In the genomic region with DNA sequence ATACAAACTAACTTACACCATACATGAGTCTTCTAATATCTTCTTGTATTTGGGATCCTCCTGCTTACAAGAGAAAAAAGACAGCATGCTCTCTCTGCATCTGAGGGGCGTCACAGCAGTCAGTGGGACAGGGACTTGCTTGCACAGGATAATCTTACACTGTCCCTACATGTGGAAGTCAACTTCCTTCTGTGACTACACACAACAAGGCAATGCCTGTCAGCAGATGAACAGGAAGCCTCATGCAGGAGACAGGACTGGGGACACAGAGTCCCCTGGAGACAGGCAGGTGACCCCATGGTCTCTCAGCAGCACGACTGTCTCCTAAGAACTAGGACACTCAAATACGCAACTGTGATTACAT, we compare ENCODE assay signal across 8 cellular contexts. TPM values are rescaled to one million over a fixed set of nuclear protein-coding genes. Genes with fewer than 3 reads are reported as not detected.
A peak's percentile ranks its signal among the peaks of the same experiment; 100 is the strongest.
DNase-seq lines count a peak whose midpoint lies in the region; ATAC-seq and TF ChIP-seq lines count a peak whose summit lies in the region.

No MANE protein-coding gene starts in this region.

- ATAC-seq in SK-N-SH treated with all-trans-retinoic acid at 6 μM for 48 hours: peak; percentile 33
- ATAC-seq in GM18907 (IDR thresholded peaks at IDR 0.05; ENCODE audit: unreplicated experiment): no peak
- ATAC-seq in HG03045 (IDR thresholded peaks at IDR 0.05; ENCODE audit: unreplicated experiment): no peak
- ATAC-seq in HG03439 (IDR thresholded peaks at IDR 0.05; ENCODE audit: unreplicated experiment): no peak

- no peaks in the 10 kb centered on the region for H3K27me3 ChIP-seq in esophagus squamous epithelium

- H3K27me3 Mint-ChIP-seq in osteocyte (ENCODE audit: unreplicated experiment): no peaks in the 10 kb centered on the region

- peak overlapping the region in 1 of 4 donors; percentile 33 for H3K4me3 ChIP-seq in esophagus squamous epithelium

- H3K4me3 Mint-ChIP-seq in osteocyte (ENCODE audit: unreplicated experiment): peak overlapping the region; percentile 64

- peak overlapping the region; percentile 88 for H3K27ac Mint-ChIP-seq in osteocyte (ENCODE audit: unreplicated experiment)

- DNase-seq in DMS53 treated with DMSO at 0.1 percent for 48 hours (lab: John Stamatoyannopoulos, UW; ENCODE audit: unreplicated experiment): peak; percentile 40
- no peak for DNase-seq in esophagus squamous epithelium (lab: John Stamatoyannopoulos, UW)
- no peak for DNase-seq in osteocyte (ENCODE audit: extremely low spot score, unreplicated experiment)
- DNase-seq in NCI-H510A treated with DMSO at 0.1 percent for 48 hours (lab: John Stamatoyannopoulos, UW): no peak

- H3K4me1 Mint-ChIP-seq in osteocyte (ENCODE audit: unreplicated experiment): peaks cover 67% of the 10 kb centered on the region

- H3K4me1 ChIP-seq in esophagus squamous epithelium: peaks cover 28 to 76% (median 39%) of the 10 kb centered on the region in 3 donors

- intact Hi-C loops in esophagus squamous epithelium (cut with DNase I): no loop called here

- WGBS in esophagus squamous epithelium, 2 donors: 17 to 32% methylated on average over 3 of the region's 3 CpGs

- no peak for TF ChIP-seq CTCF in esophagus squamous epithelium (IDR thresholded peaks at IDR 0.05)
- TF ChIP-seq CTCF in osteocyte (IDR thresholded peaks at IDR 0.05): no peak

- H3K27ac ChIP-seq in esophagus squamous epithelium: peak overlapping the region in 3 of 4 donors; percentile 22 to 70 (median 69)

- H3K9me3 Mint-ChIP-seq in osteocyte (ENCODE audit: unreplicated experiment): peaks cover 6% of the 10 kb centered on the region

- no peak for TF ChIP-seq POLR2A in esophagus squamous epithelium (IDR thresholded peaks at IDR 0.05)

- H3K36me3 Mint-ChIP-seq in osteocyte (ENCODE audit: unreplicated experiment): peaks cover 6% of the 10 kb centered on the region

- H3K9me3 ChIP-seq in esophagus squamous epithelium: no peaks in the 10 kb centered on the region

- H3K36me3 ChIP-seq in esophagus squamous epithelium: peaks cover 0 to 4% (median 0%) of the 10 kb centered on the region in 3 donors

TF ChIP-seq in SK-N-SH treated with all-trans-retinoic acid at 6 μM for 48 hours, 23 proteins besides CTCF, POLR2A, EP300 and RAD21:
- TF ChIP-seq ZFP3 (CRISPR knock-in tag; IDR thresholded peaks at IDR 0.05) (no peak; the same call in 1 of the 2 replicates), BACH2 (CRISPR knock-in tag; IDR thresholded peaks at IDR 0.05; ENCODE audit: borderline replicate concordance) (no peak), SNAI2 (CRISPR knock-in tag; IDR thresholded peaks at IDR 0.05) (no peak), ZNF565 (CRISPR knock-in tag; conservative IDR thresholded peaks at IDR 0.05; ENCODE audit: low read depth) (no peak), TCF4 (CRISPR knock-in tag; IDR thresholded peaks at IDR 0.05; ENCODE audit: borderline replicate concordance) (no peak), GLIS3 (CRISPR knock-in tag; IDR thresholded peaks at IDR 0.05) (no peak), CSDC2 (CRISPR knock-in tag; IDR thresholded peaks at IDR 0.05) (no peak), TOX (CRISPR knock-in tag; IDR thresholded peaks at IDR 0.05; ENCODE audit: borderline replicate concordance) (no peak)
- TF ChIP-seq, protein P1, sequence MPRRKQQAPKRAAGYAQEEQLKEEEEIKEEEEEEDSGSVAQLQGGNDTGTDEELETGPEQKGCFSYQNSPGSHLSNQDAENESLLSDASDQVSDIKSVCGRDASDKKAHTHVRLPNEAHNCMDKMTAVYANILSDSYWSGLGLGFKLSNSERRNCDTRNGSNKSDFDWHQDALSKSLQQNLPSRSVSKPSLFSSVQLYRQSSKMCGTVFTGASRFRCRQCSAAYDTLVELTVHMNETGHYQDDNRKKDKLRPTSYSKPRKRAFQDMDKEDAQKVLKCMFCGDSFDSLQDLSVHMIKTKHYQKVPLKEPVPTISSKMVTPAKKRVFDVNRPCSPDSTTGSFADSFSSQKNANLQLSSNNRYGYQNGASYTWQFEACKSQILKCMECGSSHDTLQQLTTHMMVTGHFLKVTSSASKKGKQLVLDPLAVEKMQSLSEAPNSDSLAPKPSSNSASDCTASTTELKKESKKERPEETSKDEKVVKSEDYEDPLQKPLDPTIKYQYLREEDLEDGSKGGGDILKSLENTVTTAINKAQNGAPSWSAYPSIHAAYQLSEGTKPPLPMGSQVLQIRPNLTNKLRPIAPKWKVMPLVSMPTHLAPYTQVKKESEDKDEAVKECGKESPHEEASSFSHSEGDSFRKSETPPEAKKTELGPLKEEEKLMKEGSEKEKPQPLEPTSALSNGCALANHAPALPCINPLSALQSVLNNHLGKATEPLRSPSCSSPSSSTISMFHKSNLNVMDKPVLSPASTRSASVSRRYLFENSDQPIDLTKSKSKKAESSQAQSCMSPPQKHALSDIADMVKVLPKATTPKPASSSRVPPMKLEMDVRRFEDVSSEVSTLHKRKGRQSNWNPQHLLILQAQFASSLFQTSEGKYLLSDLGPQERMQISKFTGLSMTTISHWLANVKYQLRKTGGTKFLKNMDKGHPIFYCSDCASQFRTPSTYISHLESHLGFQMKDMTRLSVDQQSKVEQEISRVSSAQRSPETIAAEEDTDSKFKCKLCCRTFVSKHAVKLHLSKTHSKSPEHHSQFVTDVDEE (CRISPR knock-in tag; IDR thresholded peaks at IDR 0.05): no peak
- TF ChIP-seq, protein P2, sequence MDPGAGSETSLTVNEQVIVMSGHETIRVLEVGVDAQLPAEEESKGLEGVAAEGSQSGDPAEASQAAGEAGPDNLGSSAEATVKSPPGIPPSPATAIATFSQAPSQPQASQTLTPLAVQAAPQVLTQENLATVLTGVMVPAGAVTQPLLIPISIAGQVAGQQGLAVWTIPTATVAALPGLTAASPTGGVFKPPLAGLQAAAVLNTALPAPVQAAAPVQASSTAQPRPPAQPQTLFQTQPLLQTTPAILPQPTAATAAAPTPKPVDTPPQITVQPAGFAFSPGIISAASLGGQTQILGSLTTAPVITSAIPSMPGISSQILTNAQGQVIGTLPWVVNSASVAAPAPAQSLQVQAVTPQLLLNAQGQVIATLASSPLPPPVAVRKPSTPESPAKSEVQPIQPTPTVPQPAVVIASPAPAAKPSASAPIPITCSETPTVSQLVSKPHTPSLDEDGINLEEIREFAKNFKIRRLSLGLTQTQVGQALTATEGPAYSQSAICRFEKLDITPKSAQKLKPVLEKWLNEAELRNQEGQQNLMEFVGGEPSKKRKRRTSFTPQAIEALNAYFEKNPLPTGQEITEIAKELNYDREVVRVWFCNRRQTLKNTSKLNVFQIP (CRISPR knock-in tag; IDR thresholded peaks at IDR 0.05; ENCODE audit: borderline replicate concordance, low read depth): no peak
- TF ChIP-seq, protein P3, sequence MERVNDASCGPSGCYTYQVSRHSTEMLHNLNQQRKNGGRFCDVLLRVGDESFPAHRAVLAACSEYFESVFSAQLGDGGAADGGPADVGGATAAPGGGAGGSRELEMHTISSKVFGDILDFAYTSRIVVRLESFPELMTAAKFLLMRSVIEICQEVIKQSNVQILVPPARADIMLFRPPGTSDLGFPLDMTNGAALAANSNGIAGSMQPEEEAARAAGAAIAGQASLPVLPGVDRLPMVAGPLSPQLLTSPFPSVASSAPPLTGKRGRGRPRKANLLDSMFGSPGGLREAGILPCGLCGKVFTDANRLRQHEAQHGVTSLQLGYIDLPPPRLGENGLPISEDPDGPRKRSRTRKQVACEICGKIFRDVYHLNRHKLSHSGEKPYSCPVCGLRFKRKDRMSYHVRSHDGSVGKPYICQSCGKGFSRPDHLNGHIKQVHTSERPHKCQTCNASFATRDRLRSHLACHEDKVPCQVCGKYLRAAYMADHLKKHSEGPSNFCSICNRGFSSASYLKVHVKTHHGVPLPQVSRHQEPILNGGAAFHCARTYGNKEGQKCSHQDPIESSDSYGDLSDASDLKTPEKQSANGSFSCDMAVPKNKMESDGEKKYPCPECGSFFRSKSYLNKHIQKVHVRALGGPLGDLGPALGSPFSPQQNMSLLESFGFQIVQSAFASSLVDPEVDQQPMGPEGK (CRISPR knock-in tag; IDR thresholded peaks at IDR 0.05; ENCODE audit: borderline replicate concordance): no peak

RNA-seq across cellular contexts. Expression of a gene that starts 54.8 kb away (rescaled TPM):
- total RNA-seq in esophagus squamous epithelium: 10 to 100 TPM; 25.8 to 46.0 (median 27.8) TPM
- total RNA-seq in osteocyte: 51.0 and 51.7 TPM in 2 replicates
